In the genomic region with DNA sequence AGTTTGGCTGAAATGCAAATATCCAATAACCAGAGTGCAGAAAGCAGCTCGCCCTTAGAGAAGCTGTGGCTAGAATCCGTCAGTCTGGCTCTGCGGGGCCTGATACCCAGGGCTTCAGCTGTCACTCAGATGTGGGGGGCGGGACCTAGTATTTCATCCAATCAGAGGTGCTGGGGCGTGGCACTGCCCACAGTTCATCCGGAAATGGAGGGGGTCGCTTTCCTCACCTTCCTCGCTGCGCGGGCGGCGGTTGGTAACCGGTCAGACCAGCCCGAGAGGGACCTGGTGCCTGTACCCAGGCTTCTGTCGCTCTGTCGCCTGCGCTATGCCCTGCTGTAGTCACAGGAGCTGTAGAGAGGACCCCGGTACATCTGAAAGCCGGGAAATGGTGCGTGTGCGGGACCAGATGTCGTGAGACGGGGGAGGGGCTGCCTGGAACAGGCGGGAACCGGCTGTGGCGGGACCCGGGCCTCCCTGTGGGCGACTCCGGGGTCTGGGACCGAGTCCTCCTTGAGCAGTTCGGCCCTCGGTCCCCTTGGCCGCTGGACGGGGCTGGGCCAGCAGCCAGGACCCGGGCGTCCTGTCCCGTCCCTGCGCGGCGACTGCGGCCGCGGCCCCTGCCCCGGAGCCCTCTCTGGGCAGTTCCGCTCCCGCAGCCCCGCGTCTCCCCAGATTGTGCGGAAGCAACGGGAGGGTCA, we compare ENCODE assay signal across 8 cellular contexts. TPM values are rescaled to one million over a fixed set of nuclear protein-coding genes. Genes with fewer than 3 reads are reported as not detected.
DNase-seq lines count a peak whose midpoint lies in the region; ATAC-seq and TF ChIP-seq lines count a peak whose summit lies in the region.

TSS of gene ZNF700 (plus strand) at position 222 of the 698 bp plus-strand sequence. CDS start at position 326, 104 bp downstream.

- peaks cover 14 to 37% of the 10 kb centered on the region in 2 donors for H3K36me3 Mint-ChIP-seq in activated naive CD4-positive, alpha-beta T cell treated with anti-CD3 and anti-CD28 coated beads, Interleukin-2, amount 50 U/mL, for 72 hours

- ATAC-seq in HG02623 (IDR thresholded peaks at IDR 0.05; ENCODE audit: unreplicated experiment) = peak; percentile 89
- peak; percentile 94 for ATAC-seq in activated naive CD4-positive, alpha-beta T cell treated with anti-CD3 and anti-CD28 coated beads, Interleukin-2, amount 50 U/mL, for 72 hours

- TF ChIP-seq CTCF in GM10266 (IDR thresholded peaks at IDR 0.05; ENCODE audit: control insufficient read depth, insufficient read depth, low read depth, missing control alignments) (no peak), suprapubic skin (IDR thresholded peaks at IDR 0.05) (no peak)

- H3K36me3 ChIP-seq in suprapubic skin = no peaks in the 10 kb centered on the region

- H3K27me3 ChIP-seq in suprapubic skin = no peaks in the 10 kb centered on the region

- TF ChIP-seq EP300 in suprapubic skin (IDR thresholded peaks at IDR 0.05) = no peak

- H3K9me3 ChIP-seq in suprapubic skin = no peaks in the 10 kb centered on the region

- H3K9me3 Mint-ChIP-seq in activated naive CD4-positive, alpha-beta T cell treated with anti-CD3 and anti-CD28 coated beads, Interleukin-2, amount 50 U/mL, for 72 hours = no peaks in the 10 kb centered on the region

- DNase-seq in GM10266 (ENCODE audit: extremely low spot score) (peak; percentile 96), NCI-H1092 treated with DMSO at 0.1 percent for 48 hours (lab: John Stamatoyannopoulos, UW) (peak; percentile 95), SKM-1 (lab: John Stamatoyannopoulos, UW; ENCODE audit: unreplicated experiment) (peak; percentile 89), glomerular endothelial cell (ENCODE audit: extremely low read depth, low read depth, low spot score) (peak; percentile 54), occipital lobe (lab: John Stamatoyannopoulos, UW) (peak; percentile 91), suprapubic skin (ENCODE audit: low spot score in 2 of 2) (peak; percentile 97 to 98)
- DNase-seq in activated naive CD4-positive, alpha-beta T cell treated with anti-CD3 and anti-CD28 coated beads, Interleukin-2, amount 50 U/mL, for 72 hours (ENCODE audit: low spot score in 2 of 2) = peak; percentile 90 to 92

- H3K4me1 ChIP-seq in suprapubic skin = peaks cover 34% of the 10 kb centered on the region

- peak in 1 of 2 donors; percentile 74 for TF ChIP-seq POLR2A in suprapubic skin (IDR thresholded peaks at IDR 0.05)

- H3K27ac Mint-ChIP-seq in activated naive CD4-positive, alpha-beta T cell treated with anti-CD3 and anti-CD28 coated beads, Interleukin-2, amount 50 U/mL, for 72 hours = peak within 1 kb of the TSS; percentile 94 to 99

- WGBS in suprapubic skin = 1% methylated on average over 12 of the region's 50 CpGs

- H3K4me3 ChIP-seq in suprapubic skin = peak within 1 kb of the TSS; percentile 99

- H3K27ac ChIP-seq in suprapubic skin = peak within 1 kb of the TSS; percentile 96

RNA-seq across cellular contexts. Expression of gene ZNF700, which starts in this region (rescaled TPM):
- total RNA-seq in activated naive CD4-positive, alpha-beta T cell treated with anti-CD3 and anti-CD28 coated beads, Interleukin-2, amount 50 U/mL, for 72 hours = 10 to 100 TPM; 17.6 to 18.7 TPM
- total RNA-seq in glomerular endothelial cell (4.6 and 7.9 TPM in 2 replicates), occipital lobe (18.9 TPM), suprapubic skin (10 to 100 TPM in 3 of 4 donors, 1 to 10 TPM in 1; 10.0 to 34.0 (median 14.9) TPM)

Comparison
In these comparisons a context has a peak if more than half of its experiments do, and no peak if none do; other contexts are left out.
1. Peak in every context shown above with its lines: DNase-seq, ATAC-seq, H3K4me3 ChIP-seq and H3K27ac ChIP-seq.